Comparison of ENCODE assay signal across 26 cellular contexts in genomic region chr5:9284272-9284671, GRCh38.
DNase-seq lines count a peak whose midpoint lies in the region; ATAC-seq and TF ChIP-seq lines count a peak whose summit lies in the region.
"Had no signal": no experiment of that assay in that cellular context is flagged by ENCODE, and none has a peak within 500 bp of the region (broad histone marks: within the 10 kb centered on the region; RNA-seq: fewer than 3 reads in every experiment).

No MANE protein-coding gene starts in this region.

- H3K4me1 Mint-ChIP-seq in chondrocyte (ENCODE audit: low read depth): peaks cover 45% of the 10 kb centered on the region
- H3K4me1 Mint-ChIP-seq: central memory CD8-positive, alpha-beta T cell; immature natural killer cell; T-helper 17 cell had no signal

- 100% methylated on average over 1 of the region's 1 CpG; no CpG with 5 or more reads in 1 of the 2 experiments for WGBS in mesodermal cell (ENCODE audit: insufficient coverage in 2 of 2), 2 experiments

- H3K27me3 Mint-ChIP-seq in chondrocyte (ENCODE audit: low read depth): no peaks in the 10 kb centered on the region
- H3K27me3 Mint-ChIP-seq: activated CD8-positive, alpha-beta T cell treated with anti-CD3 and anti-CD28 coated beads for 36 hours; activated naive CD8-positive, alpha-beta T cell; central memory CD8-positive, alpha-beta T cell; T-helper 17 cell had no signal

- no peaks in the 10 kb centered on the region for H3K27me3 ChIP-seq in thoracic aorta (replicated peaks; ENCODE audit: insufficient read depth)
- H3K27me3 ChIP-seq: foreskin keratinocyte had no signal

- no peaks in the 10 kb centered on the region for H3K9me3 Mint-ChIP-seq in chondrocyte (ENCODE audit: low read depth)
- H3K9me3 Mint-ChIP-seq: activated CD8-positive, alpha-beta T cell treated with anti-CD3 and anti-CD28 coated beads for 36 hours had no signal

- H3K27ac ChIP-seq in SK-N-MC: peak overlapping the region; percentile 88
- H3K27ac ChIP-seq in mesodermal cell (ENCODE audit: low read depth, low read length, severe bottlenecking): peak overlapping the region; percentile 73
- peak overlapping the region; percentile 75 to 76 for H3K27ac ChIP-seq in thoracic aorta
- H3K27ac ChIP-seq: foreskin keratinocyte had no signal

- TF ChIP-seq CTCF in chondrocyte (IDR thresholded peaks at IDR 0.05): no peak
- no peak for TF ChIP-seq CTCF in thoracic aorta (IDR thresholded peaks at IDR 0.05)

- H3K36me3 ChIP-seq in SK-N-MC (ENCODE audit: insufficient read depth, low read length): no peaks in the 10 kb centered on the region
- H3K36me3 ChIP-seq in mesodermal cell (ENCODE audit: control insufficient read depth, insufficient read depth, low read length): peaks cover 4% of the 10 kb centered on the region
- H3K36me3 ChIP-seq in thoracic aorta: no peaks in the 10 kb centered on the region
- H3K36me3 ChIP-seq: prostate gland had no signal

- peaks cover under 1% of the 10 kb centered on the region for H3K36me3 Mint-ChIP-seq in chondrocyte (ENCODE audit: low read depth)
- H3K36me3 Mint-ChIP-seq: activated naive CD8-positive, alpha-beta T cell; immature natural killer cell had no signal

- DNase-seq in SK-N-MC (ENCODE audit: low read depth, low spot score): no peak
- DNase-seq in chondrocyte (ENCODE audit: low spot score): no peak
- DNase-seq in thoracic aorta (ENCODE audit: low spot score): no peak
- DNase-seq in cerebellar nuclear complex (lab: John Stamatoyannopoulos, UW): no peak
- DNase-seq in stimulated activated CD4-positive, alpha-beta T cell treated with anti-CD3 and anti-CD28 coated beads, Interleukin-4, amount 100 ng/mL, for 24 hours: no peak
- DNase-seq: activated CD8-positive, alpha-beta T cell treated with anti-CD3 and anti-CD28 coated beads for 36 hours; Calu3; DMS79 treated with DMSO at 0.1 percent for 48 hours; foreskin keratinocyte; H9; hypothalamus; immature natural killer cell; mesendoderm; MM.1S; NCI-H1417 treated with DMSO at 0.1 percent for 48 hours; NCI-H2081; NCI-H748 treated with DMSO at 0.1 percent for 48 hours; RPMI8226; stimulated activated CD4-positive, alpha-beta T cell treated with anti-CD3 and anti-CD28 coated beads, Interleukin-2, amount 100 ng/mL, for 24 hours; T-helper 17 cell had no signal

- H3K9me3 ChIP-seq in SK-N-MC (ENCODE audit: low read depth, low read length): no peaks in the 10 kb centered on the region
- no peaks in the 10 kb centered on the region for H3K9me3 ChIP-seq in mesodermal cell (ENCODE audit: control insufficient read depth, low read length)
- no peaks in the 10 kb centered on the region for H3K9me3 ChIP-seq in thoracic aorta
- H3K9me3 ChIP-seq: prostate gland had no signal

- H3K4me1 ChIP-seq in mesodermal cell (ENCODE audit: control insufficient read depth, insufficient read depth, low read length, poor library complexity, severe bottlenecking) (peaks cover 4% of the 10 kb centered on the region), thoracic aorta (ENCODE audit: control insufficient read depth in 1 of 2, low read depth in 2 of 2) (peaks cover 7 to 32% of the 10 kb centered on the region in 2 donors)
- H3K4me1 ChIP-seq: prostate gland had no signal

- H3K27ac Mint-ChIP-seq in chondrocyte (ENCODE audit: unreplicated experiment): peak overlapping the region; percentile 92
- H3K27ac Mint-ChIP-seq: activated CD8-positive, alpha-beta T cell treated with anti-CD3 and anti-CD28 coated beads for 36 hours; activated naive CD8-positive, alpha-beta T cell; immature natural killer cell; T-helper 17 cell had no signal

- H3K9ac ChIP-seq in SK-N-MC (ENCODE audit: insufficient read length): no peak overlapping the region

- H3K4me3 Mint-ChIP-seq in chondrocyte (ENCODE audit: unreplicated experiment): no peak overlapping the region
- H3K4me3 Mint-ChIP-seq: activated CD8-positive, alpha-beta T cell treated with anti-CD3 and anti-CD28 coated beads for 36 hours; activated naive CD8-positive, alpha-beta T cell; central memory CD8-positive, alpha-beta T cell; H9; immature natural killer cell; T-helper 17 cell had no signal

- ATAC-seq in thoracic aorta (ENCODE audit: insufficient number of reproducible peaks, low FRiP score, low read depth): no peak
- no peak for ATAC-seq in GM18520 (IDR thresholded peaks at IDR 0.05; ENCODE audit: unreplicated experiment)
- ATAC-seq: activated CD8-positive, alpha-beta T cell treated with anti-CD3 and anti-CD28 coated beads for 36 hours; K562; T-helper 17 cell had no signal

- peak overlapping the region; percentile 42 for H3K4me3 ChIP-seq in SK-N-MC
- H3K4me3 ChIP-seq in mesodermal cell (ENCODE audit: extremely low read depth, insufficient read depth, low read length, poor library complexity, severe bottlenecking): no peak overlapping the region
- H3K4me3 ChIP-seq in thoracic aorta: peak overlapping the region; percentile 2
- H3K4me3 ChIP-seq: K562, prostate gland had no signal
